ENCODE assay signal across 15 cellular contexts in genomic region chr2:107529146-107529545, GRCh38.
A peak's percentile ranks its signal among the peaks of the same experiment; 100 is the strongest.
DNase-seq lines count a peak whose midpoint lies in the region; ATAC-seq and TF ChIP-seq lines count a peak whose summit lies in the region.
"Had no signal": no experiment of that assay in that cellular context is flagged by ENCODE, and none has a peak within 500 bp of the region (broad histone marks: within the 10 kb centered on the region; RNA-seq: fewer than 3 reads in every experiment).

No MANE protein-coding gene starts in this region.

- DNase-seq in Caki2 (ENCODE audit: low read depth): peak; percentile 74
- DNase-seq in LNCaP clone FGC (ENCODE audit: low read depth): peak; percentile 18
- DNase-seq in RPMI7951 (ENCODE audit: low read depth): peak; percentile 37
- DNase-seq in left ventricle myocardium inferior: peak; percentile 25
- no peak for DNase-seq in stimulated activated naive B cell treated with anti-CD40 and anti-IgM and Interleukin-4, amounts not matched to agents 10 μg/mL and 1 μg/mL and 100 μg/mL, for 72 hours
- DNase-seq in AG20443 (ENCODE audit: low spot score): no peak
- DNase-seq in DMS79 treated with DMSO at 0.1 percent for 48 hours (lab: John Stamatoyannopoulos, UW): no peak
- DNase-seq in pons (ENCODE audit: low spot score): no peak
- DNase-seq: activated CD4-positive, alpha-beta memory T cell treated with anti-CD3 and anti-CD28 coated beads, Interleukin-2, amount 10 ng/mL, durations not matched to agents 7 days and 5 days; cortex of kidney; KBM-7; kidney glomerular epithelial cell had no signal

- H3K36me3 ChIP-seq in left ventricle myocardium inferior: no peaks in the 10 kb centered on the region

- no peak for ATAC-seq in stimulated activated naive B cell treated with anti-CD40 and anti-IgM and Interleukin-4, amounts not matched to agents 10 μg/mL and 1 μg/mL and 100 μg/mL, for 72 hours (replicated peaks)

- in situ Hi-C loops in Caki2 (cut with HindIII; ENCODE audit: low pct_unique_long_range_greater_than_20kb, low sequenced_read_pairs): no loop called here

- H3K9me3 ChIP-seq in left ventricle myocardium inferior (replicated peaks): no peaks in the 10 kb centered on the region

- TF ChIP-seq CTCF in LNCaP clone FGC (IDR thresholded peaks at IDR 0.05; ENCODE audit: control insufficient read depth, extremely low read depth, insufficient read depth) (no peak), left ventricle myocardium inferior (IDR thresholded peaks at IDR 0.05; ENCODE audit: borderline replicate concordance) (no peak)

- H3K27ac Mint-ChIP-seq in stimulated activated naive B cell treated with anti-CD40 and anti-IgM and Interleukin-4, amounts not matched to agents 10 μg/mL and 1 μg/mL and 100 μg/mL, for 72 hours: no peak overlapping the region
- H3K27ac Mint-ChIP-seq: activated CD4-positive, alpha-beta memory T cell treated with anti-CD3 and anti-CD28 coated beads, Interleukin-2, amount 10 ng/mL, durations not matched to agents 7 days and 5 days; activated naive CD4-positive, alpha-beta T cell treated with anti-CD3 and anti-CD28 coated beads, Interleukin-2, amount 50 U/mL, for 24 hours; T-helper 1 cell treated with Interleukin-12 subunit alpha and Interleukin-12 subunit beta and Interleukin-4 antibody, amounts not matched to agents 30 μg/mL and 1 μg/mL, for 36 hours had no signal

- H3K36me3 Mint-ChIP-seq in stimulated activated naive B cell treated with anti-CD40 and anti-IgM and Interleukin-4, amounts not matched to agents 10 μg/mL and 1 μg/mL and 100 μg/mL, for 72 hours: no peaks in the 10 kb centered on the region
- H3K36me3 Mint-ChIP-seq: activated naive CD4-positive, alpha-beta T cell treated with anti-CD3 and anti-CD28 coated beads, Interleukin-2, amount 50 U/mL, for 24 hours had no signal

- no peaks in the 10 kb centered on the region for H3K27me3 ChIP-seq in left ventricle myocardium inferior (ENCODE audit: low read depth)

- no peaks in the 10 kb centered on the region for H3K27me3 Mint-ChIP-seq in stimulated activated naive B cell treated with anti-CD40 and anti-IgM and Interleukin-4, amounts not matched to agents 10 μg/mL and 1 μg/mL and 100 μg/mL, for 72 hours
- H3K27me3 Mint-ChIP-seq: activated CD4-positive, alpha-beta memory T cell treated with anti-CD3 and anti-CD28 coated beads, Interleukin-2, amount 10 ng/mL, durations not matched to agents 7 days and 5 days; activated naive CD4-positive, alpha-beta T cell treated with anti-CD3 and anti-CD28 coated beads, Interleukin-2, amount 50 U/mL, for 24 hours had no signal

- no peak overlapping the region for H3K4me3 Mint-ChIP-seq in stimulated activated naive B cell treated with anti-CD40 and anti-IgM and Interleukin-4, amounts not matched to agents 10 μg/mL and 1 μg/mL and 100 μg/mL, for 72 hours
- H3K4me3 Mint-ChIP-seq: activated CD4-positive, alpha-beta memory T cell treated with anti-CD3 and anti-CD28 coated beads, Interleukin-2, amount 10 ng/mL, durations not matched to agents 7 days and 5 days; activated naive CD4-positive, alpha-beta T cell treated with anti-CD3 and anti-CD28 coated beads, Interleukin-2, amount 50 U/mL, for 24 hours; neural crest cell; T-helper 1 cell treated with Interleukin-12 subunit alpha and Interleukin-12 subunit beta and Interleukin-4 antibody, amounts not matched to agents 30 μg/mL and 1 μg/mL, for 36 hours had no signal

- H3K4me1 Mint-ChIP-seq in stimulated activated naive B cell treated with anti-CD40 and anti-IgM and Interleukin-4, amounts not matched to agents 10 μg/mL and 1 μg/mL and 100 μg/mL, for 72 hours: no peaks in the 10 kb centered on the region
- H3K4me1 Mint-ChIP-seq: activated CD4-positive, alpha-beta memory T cell treated with anti-CD3 and anti-CD28 coated beads, Interleukin-2, amount 10 ng/mL, durations not matched to agents 7 days and 5 days; activated naive CD4-positive, alpha-beta T cell treated with anti-CD3 and anti-CD28 coated beads, Interleukin-2, amount 50 U/mL, for 24 hours; neural crest cell had no signal

- H3K27ac ChIP-seq in left ventricle myocardium inferior (replicated peaks): no peak overlapping the region

- intact Hi-C loops in left ventricle myocardium inferior (cut with micrococcal nuclease): no loop called here

- H3K9me3 Mint-ChIP-seq in stimulated activated naive B cell treated with anti-CD40 and anti-IgM and Interleukin-4, amounts not matched to agents 10 μg/mL and 1 μg/mL and 100 μg/mL, for 72 hours: peaks cover 0 to 6% of the 10 kb centered on the region in 2 donors
- H3K9me3 Mint-ChIP-seq: activated naive CD4-positive, alpha-beta T cell treated with anti-CD3 and anti-CD28 coated beads, Interleukin-2, amount 50 U/mL, for 24 hours; neural crest cell had no signal

- no peak overlapping the region for H3K4me3 ChIP-seq in LNCaP clone FGC (ENCODE audit: low read depth, low read length)
- H3K4me3 ChIP-seq in left ventricle myocardium inferior: peak overlapping the region; percentile 12

- H3K4me1 ChIP-seq in left ventricle myocardium inferior: no peaks in the 10 kb centered on the region

Comparison
In these comparisons a context has a peak if more than half of its experiments do, and no peak if none do; other contexts are left out.
1. DNase-seq: peak in Caki2 (single experiment), LNCaP clone FGC (single experiment), RPMI7951 (single experiment) and left ventricle myocardium inferior (single experiment); none in stimulated activated naive B cell treated with anti-CD40 and anti-IgM and Interleukin-4, amounts not matched to agents 10 μg/mL and 1 μg/mL and 100 μg/mL, for 72 hours (single experiment), AG20443 (single experiment), DMS79 treated with DMSO at 0.1 percent for 48 hours (single experiment) and pons (single experiment).